ENCODE assay signal across 10 cellular contexts in genomic region chr13:40221131-40221459, GRCh38.
A peak's percentile ranks its signal among the peaks of the same experiment; 100 is the strongest.
DNase-seq lines count a peak whose midpoint lies in the region; ATAC-seq and TF ChIP-seq lines count a peak whose summit lies in the region.
"Had no signal": no experiment of that assay in that cellular context is flagged by ENCODE, and none has a peak within 500 bp of the region (broad histone marks: within the 10 kb centered on the region; RNA-seq: fewer than 3 reads in every experiment).

No MANE protein-coding gene starts in this region.

- no peak overlapping the region for H3K4me3 ChIP-seq in effector memory CD4-positive, alpha-beta T cell (ENCODE audit: insufficient read depth, low read depth, low read length, poor library complexity, severe bottlenecking)
- H3K4me3 ChIP-seq in transverse colon = no peak overlapping the region

- WGBS in transverse colon (ENCODE audit: low coverage in 1 of 2), 2 donors = 75 to 97% methylated on average over 1 of the region's 1 CpG

- no peaks in the 10 kb centered on the region for H3K9me3 ChIP-seq in effector memory CD4-positive, alpha-beta T cell (ENCODE audit: control insufficient read depth, low read length)
- no peaks in the 10 kb centered on the region for H3K9me3 ChIP-seq in transverse colon

- no peak for TF ChIP-seq CTCF in transverse colon (IDR thresholded peaks at IDR 0.05)

- H3K36me3 ChIP-seq in effector memory CD4-positive, alpha-beta T cell (ENCODE audit: control insufficient read depth, insufficient read depth, low read length) = no peaks in the 10 kb centered on the region
- no peaks in the 10 kb centered on the region for H3K36me3 ChIP-seq in transverse colon

- peak; percentile 19 for TF ChIP-seq POLR2A in transverse colon (IDR thresholded peaks at IDR 0.05)

- in situ Hi-C loops in transverse colon (cut with MboI; ENCODE audit: low pct_ligation_motif_present in 1 of 4, low pct_unique_long_range_greater_than_20kb in 1 of 4, low sequenced_read_pairs in 3 of 4) = no loop called here

- peak overlapping the region; percentile 59 for H3K27ac ChIP-seq in effector memory CD4-positive, alpha-beta T cell (ENCODE audit: insufficient read depth, low read length, poor library complexity, severe bottlenecking)
- peak overlapping the region; percentile 44 to 62 (median 50) for H3K27ac ChIP-seq in transverse colon
- H3K27ac ChIP-seq: VCaP had no signal

- H3K4me1 ChIP-seq in effector memory CD4-positive, alpha-beta T cell (ENCODE audit: control insufficient read depth, insufficient read depth, low read length, poor library complexity, severe bottlenecking) = peaks cover 32% of the 10 kb centered on the region
- peaks cover 0 to 18% (median 3%) of the 10 kb centered on the region in 4 donors for H3K4me1 ChIP-seq in transverse colon

- intact Hi-C loops in transverse colon (cut with DNase I; ENCODE audit: low total_unique reads) = no loop called here

- no peak for ATAC-seq in activated T-cell treated with anti-CD3 and anti-CD28 coated beads, Interleukin-2, amount 50 U/mL, for 72 hours (replicated peaks in 1 of 2)
- ATAC-seq in natural killer cell treated with Interleukin-12 subunit alpha and Interleukin-12 subunit beta and Interleukin-15 and Interleukin-18, amount 100 ng/mL, for 72 hours = no peak
- no peak for ATAC-seq in HG03460 (IDR thresholded peaks at IDR 0.05; ENCODE audit: unreplicated experiment)

- DNase-seq in activated T-cell treated with anti-CD3 and anti-CD28 coated beads, Interleukin-2, amount 50 U/mL, for 72 hours = no peak
- no peak for DNase-seq in activated T-cell treated with anti-CD3 and anti-CD28 coated beads for 4 hours
- no peak for DNase-seq in effector memory CD4-positive, alpha-beta T cell
- no peak for DNase-seq in natural killer cell treated with Interleukin-12 subunit alpha and Interleukin-12 subunit beta and Interleukin-15 and Interleukin-18, amount 100 ng/mL, for 72 hours (ENCODE audit: low spot score)
- DNase-seq in transverse colon = no peak
- DNase-seq in cortex of kidney (lab: John Stamatoyannopoulos, UW) = no peak
- DNase-seq in activated gamma-delta T cell (lab: John Stamatoyannopoulos, UW) = no peak
- DNase-seq: erythroblast had no signal

- H3K27me3 ChIP-seq in effector memory CD4-positive, alpha-beta T cell (replicated peaks; ENCODE audit: control insufficient read depth, insufficient read depth, low read length, poor library complexity, severe bottlenecking) = no peaks in the 10 kb centered on the region
- H3K27me3 ChIP-seq in transverse colon = no peaks in the 10 kb centered on the region

- peaks cover 4% of the 10 kb centered on the region in 2 donors for H3K9me3 Mint-ChIP-seq in activated T-cell treated with anti-CD3 and anti-CD28 coated beads, Interleukin-2, amount 50 U/mL, for 72 hours
- H3K9me3 Mint-ChIP-seq in natural killer cell treated with Interleukin-12 subunit alpha and Interleukin-12 subunit beta and Interleukin-15 and Interleukin-18, amount 100 ng/mL, for 72 hours = no peaks in the 10 kb centered on the region

- peak overlapping the region; percentile 92 for H3K27ac Mint-ChIP-seq in activated T-cell treated with anti-CD3 and anti-CD28 coated beads, Interleukin-2, amount 50 U/mL, for 72 hours
- H3K27ac Mint-ChIP-seq in natural killer cell treated with Interleukin-12 subunit alpha and Interleukin-12 subunit beta and Interleukin-15 and Interleukin-18, amount 100 ng/mL, for 72 hours = peak overlapping the region; percentile 39 to 54

- H3K27me3 Mint-ChIP-seq in activated T-cell treated with anti-CD3 and anti-CD28 coated beads, Interleukin-2, amount 50 U/mL, for 72 hours (ENCODE audit: low read depth) = no peaks in the 10 kb centered on the region
- no peaks in the 10 kb centered on the region for H3K27me3 Mint-ChIP-seq in natural killer cell treated with Interleukin-12 subunit alpha and Interleukin-12 subunit beta and Interleukin-15 and Interleukin-18, amount 100 ng/mL, for 72 hours

- H3K4me1 Mint-ChIP-seq in activated T-cell treated with anti-CD3 and anti-CD28 coated beads, Interleukin-2, amount 50 U/mL, for 72 hours (ENCODE audit: low read depth) = peaks cover 69% of the 10 kb centered on the region
- peaks cover 26 to 33% of the 10 kb centered on the region in 2 donors for H3K4me1 Mint-ChIP-seq in natural killer cell treated with Interleukin-12 subunit alpha and Interleukin-12 subunit beta and Interleukin-15 and Interleukin-18, amount 100 ng/mL, for 72 hours (ENCODE audit: low read depth in 2 of 2)

- no peak for TF ChIP-seq EP300 in transverse colon (IDR thresholded peaks at IDR 0.05; ENCODE audit: low read depth)

- H3K36me3 Mint-ChIP-seq in activated T-cell treated with anti-CD3 and anti-CD28 coated beads, Interleukin-2, amount 50 U/mL, for 72 hours (ENCODE audit: insufficient read depth in 2 of 2) = peaks cover 1 to 5% of the 10 kb centered on the region in 2 donors
- H3K36me3 Mint-ChIP-seq in natural killer cell treated with Interleukin-12 subunit alpha and Interleukin-12 subunit beta and Interleukin-15 and Interleukin-18, amount 100 ng/mL, for 72 hours = no peaks in the 10 kb centered on the region

- H3K4me3 Mint-ChIP-seq in activated T-cell treated with anti-CD3 and anti-CD28 coated beads, Interleukin-2, amount 50 U/mL, for 72 hours = peak overlapping the region; percentile 68 to 73
- H3K4me3 Mint-ChIP-seq in natural killer cell treated with Interleukin-12 subunit alpha and Interleukin-12 subunit beta and Interleukin-15 and Interleukin-18, amount 100 ng/mL, for 72 hours = peak overlapping the region; percentile 35
